ENCODE assay signal across 14 cellular contexts in the genomic region with DNA sequence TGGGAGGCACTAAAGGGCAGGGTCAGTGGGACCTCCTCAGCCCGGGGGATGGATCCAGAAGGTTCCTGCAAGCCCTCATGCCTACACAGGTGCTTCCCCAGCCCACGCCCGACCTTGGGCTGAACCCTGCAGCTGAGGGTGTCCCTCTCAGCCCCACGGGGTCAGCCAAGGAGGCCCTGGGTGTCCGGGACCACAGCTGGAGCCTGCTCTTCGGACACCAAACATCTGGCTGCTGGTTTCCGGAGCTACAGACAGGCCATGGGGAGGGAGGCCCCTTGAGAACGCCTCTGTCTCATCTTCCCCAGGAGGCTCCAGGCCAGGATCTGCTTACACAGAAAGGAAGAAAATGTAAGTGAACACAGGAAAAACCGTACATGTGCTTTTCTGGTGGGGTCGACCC.
"Had no signal": no experiment of that assay in that cellular context is flagged by ENCODE, and none has a peak within 500 bp of the region (broad histone marks: within the 10 kb centered on the region; RNA-seq: fewer than 3 reads in every experiment).

No MANE protein-coding gene starts in this region.

- H3K36me3 ChIP-seq: prostate gland, right lobe of liver, transverse colon had no signal

- H3K27ac ChIP-seq: body of pancreas, prostate gland, right lobe of liver, transverse colon had no signal

- H3K9me3 ChIP-seq: prostate gland, right lobe of liver, transverse colon had no signal

- H3K9me3 Mint-ChIP-seq: activated naive CD4-positive, alpha-beta T cell treated with anti-CD3 and anti-CD28 coated beads, Interleukin-2, amount 10 ng/mL, durations not matched to agents 7 days and 5 days; activated T-helper 2 cell treated with anti-CD3 and anti-CD28 coated beads, Interferon-gamma antibody, Interleukin-2, Interleukin-4, amounts not matched to agents 10 μg/mL and 5 μg/mL and 100 μg/mL, durations not matched to agents 14 hours and 24 hours and 36 hours; endodermal cell had no signal

- H3K27ac Mint-ChIP-seq: activated naive CD4-positive, alpha-beta T cell treated with anti-CD3 and anti-CD28 coated beads, Interleukin-2, amount 10 ng/mL, durations not matched to agents 7 days and 5 days; activated T-helper 2 cell treated with anti-CD3 and anti-CD28 coated beads, Interferon-gamma antibody, Interleukin-2, Interleukin-4, amounts not matched to agents 10 μg/mL and 5 μg/mL and 100 μg/mL, durations not matched to agents 14 hours and 24 hours and 36 hours; endodermal cell; naive thymus-derived CD4-positive, alpha-beta T cell; stimulated activated naive B cell treated with anti-CD40 and anti-IgM and Interleukin-4, amounts not matched to agents 10 μg/mL and 1 μg/mL and 100 μg/mL, for 72 hours; T-helper 17 cell; WTC11 had no signal

- ATAC-seq: body of pancreas; naive thymus-derived CD4-positive, alpha-beta T cell; stimulated activated naive B cell treated with anti-CD40 and anti-IgM and Interleukin-4, amounts not matched to agents 10 μg/mL and 1 μg/mL and 100 μg/mL, for 72 hours; T-helper 17 cell; WTC11 had no signal

- H3K4me3 Mint-ChIP-seq: activated naive CD4-positive, alpha-beta T cell treated with anti-CD3 and anti-CD28 coated beads, Interleukin-2, amount 10 ng/mL, durations not matched to agents 7 days and 5 days; endodermal cell; naive thymus-derived CD4-positive, alpha-beta T cell; stimulated activated naive B cell treated with anti-CD40 and anti-IgM and Interleukin-4, amounts not matched to agents 10 μg/mL and 1 μg/mL and 100 μg/mL, for 72 hours; T-helper 17 cell; WTC11 had no signal

- DNase-seq: activated naive CD4-positive, alpha-beta T cell treated with anti-CD3 and anti-CD28 coated beads, Interleukin-2, amount 10 ng/mL, durations not matched to agents 7 days and 5 days; endodermal cell; erythroblast; naive thymus-derived CD4-positive, alpha-beta T cell; nucleus accumbens; right lobe of liver; stimulated activated CD4-positive, alpha-beta T cell treated with anti-CD3 and anti-CD28 coated beads, Interleukin-2, amount 100 ng/mL, for 24 hours; stimulated activated naive B cell treated with anti-CD40 and anti-IgM and Interleukin-4, amounts not matched to agents 10 μg/mL and 1 μg/mL and 100 μg/mL, for 72 hours; T-helper 17 cell; transverse colon had no signal

- H3K4me3 ChIP-seq: body of pancreas, prostate gland, right lobe of liver, transverse colon had no signal

- H3K4me1 Mint-ChIP-seq: activated naive CD4-positive, alpha-beta T cell treated with anti-CD3 and anti-CD28 coated beads, Interleukin-2, amount 10 ng/mL, durations not matched to agents 7 days and 5 days; stimulated activated naive B cell treated with anti-CD40 and anti-IgM and Interleukin-4, amounts not matched to agents 10 μg/mL and 1 μg/mL and 100 μg/mL, for 72 hours; T-helper 17 cell had no signal

- H3K27me3 ChIP-seq: body of pancreas, right lobe of liver, transverse colon had no signal

- H3K36me3 Mint-ChIP-seq: activated naive CD4-positive, alpha-beta T cell treated with anti-CD3 and anti-CD28 coated beads, Interleukin-2, amount 10 ng/mL, durations not matched to agents 7 days and 5 days; naive thymus-derived CD4-positive, alpha-beta T cell; stimulated activated naive B cell treated with anti-CD40 and anti-IgM and Interleukin-4, amounts not matched to agents 10 μg/mL and 1 μg/mL and 100 μg/mL, for 72 hours; WTC11 had no signal

- H3K27me3 Mint-ChIP-seq: activated naive CD4-positive, alpha-beta T cell treated with anti-CD3 and anti-CD28 coated beads, Interleukin-2, amount 10 ng/mL, durations not matched to agents 7 days and 5 days had no signal

- H3K4me1 ChIP-seq: body of pancreas, prostate gland, right lobe of liver, transverse colon had no signal
